Comparison of ENCODE assay signal across 8 cellular contexts in genomic region chr1:54950361-54951163, GRCh38. TPM values are rescaled to one million over a fixed set of nuclear protein-coding genes. Genes with fewer than 3 reads are reported as not detected.
DNase-seq lines count a peak whose midpoint lies in the region; ATAC-seq and TF ChIP-seq lines count a peak whose summit lies in the region.

No MANE protein-coding gene starts in this region.

- ATAC-seq in mucosa of descending colon (peak; percentile 85), HG03135 (IDR thresholded peaks at IDR 0.05; ENCODE audit: unreplicated experiment) (no peak)

- H3K4me3 ChIP-seq in epithelial cell of esophagus (ENCODE audit: low read length) (no peak overlapping the region), mucosa of descending colon (no peak overlapping the region)

- peaks cover 11% of the 10 kb centered on the region for H3K4me1 ChIP-seq in mucosa of descending colon (ENCODE audit: low read depth)

- intact Hi-C loops in mucosa of descending colon (cut with DNase I, micrococcal nuclease): loop anchor here (2.0 to 5.0 kb wide), 2 partner anchors 46 to 47 kb away; partner anchors contain the start of gene BSND (in 1 of the 2)

- TF ChIP-seq CTCF in epithelial cell of esophagus (IDR thresholded peaks at IDR 0.05; ENCODE audit: insufficient read depth, low read depth, low read length, missing control alignments) (peak; percentile 72), mucosa of descending colon (IDR thresholded peaks at IDR 0.05) (peak; percentile 56)

- DNase-seq in DMS153 treated with DMSO at 0.1 percent for 48 hours (lab: John Stamatoyannopoulos, UW; ENCODE audit: unreplicated experiment) (peak; percentile 75), HK-2 (ENCODE audit: unreplicated experiment) (peak; percentile 83), NCI-H748 (lab: John Stamatoyannopoulos, UW; ENCODE audit: unreplicated experiment) (peak; percentile 75), epithelial cell of esophagus (ENCODE audit: low read depth) (peak; percentile 86), mucosa of descending colon (peak; percentile 61 to 91 (median 61))
- peak in 2 of 3 experiments; percentile 19 to 42 for DNase-seq in activated CD8-positive, alpha-beta memory T cell treated with anti-CD3 and anti-CD28 coated beads for 48 hours (ENCODE audit: low read depth in 2 of 3, low spot score in 2 of 3)
- DNase-seq in stimulated activated CD8-positive, alpha-beta memory T cell treated with anti-CD3 and anti-CD28 coated beads, Interleukin-4, amount 100 ng/mL, for 48 hours: peak; percentile 82

- no peaks in the 10 kb centered on the region for H3K36me3 ChIP-seq in mucosa of descending colon (ENCODE audit: low read depth)

- H3K9me3 ChIP-seq in mucosa of descending colon: no peaks in the 10 kb centered on the region

RNA-seq across cellular contexts. Expression of gene TMEM61, which starts 29.9 kb away (rescaled TPM):
- 10 to 100 TPM in 1 of 3 donors, 1 to 10 TPM in 2; 4.9 to 17.9 (median 8.5) TPM for total RNA-seq in mucosa of descending colon

RNA-seq across cellular contexts. Expression of gene BSND, which starts 48.2 kb away (rescaled TPM):
- not detected for total RNA-seq in mucosa of descending colon

Comparison
In these comparisons a context has a peak if more than half of its experiments do, and no peak if none do; other contexts are left out.
1. DNase-seq: peak in every context shown above with its lines; median percentile 86 in epithelial cell of esophagus; 83 in HK-2; 82 in stimulated activated CD8-positive, alpha-beta memory T cell treated with anti-CD3 and anti-CD28 coated beads, Interleukin-4, amount 100 ng/mL, for 48 hours; 75 in DMS153 treated with DMSO at 0.1 percent for 48 hours; 75 in NCI-H748; 61 in mucosa of descending colon; 30 in activated CD8-positive, alpha-beta memory T cell treated with anti-CD3 and anti-CD28 coated beads for 48 hours.